ENCODE assay signal across 19 cellular contexts in the genomic region with DNA sequence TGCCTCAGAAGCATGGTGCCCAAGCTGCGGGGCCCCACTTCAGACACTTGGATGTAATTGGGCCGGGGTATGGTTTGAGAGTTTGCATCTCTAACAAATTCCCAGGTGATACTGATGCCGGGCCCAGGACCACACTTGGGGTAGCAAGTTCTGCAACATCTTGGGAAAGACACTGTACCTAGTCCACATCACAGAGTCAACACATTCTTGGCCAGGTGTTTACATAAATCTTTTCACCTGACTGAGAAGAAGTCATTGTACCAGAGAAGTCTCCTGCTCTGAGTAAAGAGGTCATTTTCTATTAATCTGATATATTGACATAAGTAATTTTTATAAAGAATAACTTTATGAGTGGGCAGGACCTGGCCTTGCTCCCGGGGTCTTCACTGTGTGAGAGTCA.
"Had no signal": no experiment of that assay in that cellular context is flagged by ENCODE, and none has a peak within 500 bp of the region (broad histone marks: within the 10 kb centered on the region; RNA-seq: fewer than 3 reads in every experiment).

No MANE protein-coding gene starts in this region.

- ATAC-seq: activated naive CD8-positive, alpha-beta T cell treated with anti-CD3 and anti-CD28 coated beads, Interleukin-2, amount 50 U/mL, for 24 hours; natural killer cell; stimulated activated naive CD8-positive, alpha-beta T cell treated with anti-CD3 and anti-CD28 coated beads, Interleukin-15, Interleukin-2, amounts not matched to agents 100 U/mL and 50 U/mL, for 24 hours; T-cell had no signal

- H3K4me3 ChIP-seq: colonic mucosa, esophagus muscularis mucosa, hepatocyte, left ventricle myocardium inferior, tibial artery had no signal

- H3K36me3 ChIP-seq: colonic mucosa had no signal

- H3K27me3 ChIP-seq: brain microvascular endothelial cell, colonic mucosa, esophagus muscularis mucosa, hepatocyte, tibial artery had no signal

- H3K4me1 ChIP-seq: colonic mucosa had no signal

- H3K9me3 ChIP-seq: colonic mucosa, esophagus muscularis mucosa, left ventricle myocardium inferior, tibial artery had no signal

- H3K27ac ChIP-seq: brain microvascular endothelial cell, colonic mucosa, esophagus muscularis mucosa, hepatocyte, left ventricle myocardium inferior, tibial artery had no signal

- DNase-seq: activated CD8-positive, alpha-beta memory T cell treated with anti-CD3 and anti-CD28 coated beads for 24 hours; activated CD8-positive, alpha-beta memory T cell treated with anti-CD3 and anti-CD28 coated beads, Interleukin-2, amount 50 U/mL, for 4 hours; activated naive CD4-positive, alpha-beta T cell treated with anti-CD3 and anti-CD28 coated beads, Interleukin-2, amount 10 ng/mL, durations not matched to agents 7 days and 5 days; activated naive CD8-positive, alpha-beta T cell treated with anti-CD3 and anti-CD28 coated beads, Interleukin-2, amount 50 U/mL, for 24 hours; activated T-cell treated with anti-CD3 and anti-CD28 coated beads, Interleukin-2, amount 50 U/mL, for 48 hours; brain microvascular endothelial cell; colonic mucosa; glutamatergic neuron; immature natural killer cell; left ventricle myocardium inferior; natural killer cell; retina; stimulated activated CD4-positive, alpha-beta T cell treated with anti-CD3 and anti-CD28 coated beads, Interleukin-2, amount 100 ng/mL, for 48 hours; stimulated activated CD8-positive, alpha-beta memory T cell treated with anti-CD3 and anti-CD28 coated beads, Interleukin-4, amount 100 ng/mL, for 48 hours; stimulated activated naive CD8-positive, alpha-beta T cell treated with anti-CD3 and anti-CD28 coated beads, Interleukin-15, Interleukin-2, amounts not matched to agents 100 U/mL and 50 U/mL, for 24 hours; T-cell; tibial artery had no signal
